In the genomic region with DNA sequence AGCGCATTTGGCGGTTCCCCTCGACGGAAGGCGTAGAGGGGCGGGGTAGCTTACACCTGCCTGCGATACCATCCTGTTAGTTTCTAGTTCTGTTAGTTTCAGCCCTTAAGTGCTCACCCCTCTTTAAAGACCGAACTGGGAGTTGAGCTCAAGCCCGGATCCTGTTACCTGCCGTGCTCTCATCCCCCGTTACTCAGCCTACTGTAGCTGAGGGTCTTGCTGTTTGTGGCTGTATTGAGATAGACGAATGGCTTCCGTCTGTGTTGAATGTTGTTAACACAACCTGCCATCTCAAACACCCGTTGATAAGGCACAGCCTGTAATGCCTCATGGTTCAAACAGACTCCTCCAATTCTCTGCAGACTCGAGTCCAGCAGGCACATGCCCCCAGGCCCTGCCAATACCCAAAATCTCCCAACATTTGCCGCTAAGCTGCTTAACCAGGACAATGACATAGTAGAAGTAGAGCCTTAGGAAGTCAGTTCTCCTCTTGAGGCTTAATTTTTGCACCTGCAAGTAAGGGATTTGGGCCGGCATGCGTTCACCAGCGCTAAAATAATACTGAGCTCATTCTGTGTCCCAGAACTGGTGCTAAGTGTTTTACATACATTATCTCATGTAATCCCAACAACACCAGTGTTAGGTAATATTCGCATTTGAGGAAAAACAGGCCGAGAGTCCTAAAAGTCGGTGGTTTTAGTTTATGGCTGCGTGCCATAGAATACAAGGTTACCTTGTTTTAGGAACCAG, we compare ENCODE assay signal across 8 cellular contexts. TPM values are rescaled to one million over a fixed set of nuclear protein-coding genes. Genes with fewer than 3 reads are reported as not detected.
DNase-seq lines count a peak whose midpoint lies in the region; ATAC-seq, FAIRE-seq and TF ChIP-seq lines count a peak whose summit lies in the region.

No MANE protein-coding gene starts in this region.

- no peaks in the 10 kb centered on the region for H3K9me3 Mint-ChIP-seq in activated T-helper 17 cell treated with anti-CD3 and anti-CD28 coated beads, Interleukin-2, amount 50 U/mL, for 72 hours

- TF ChIP-seq POLR2A in GM12892 (IDR thresholded peaks at IDR 0.05; ENCODE audit: low read depth, low read length) = peak; percentile 17; the same call in 1 of the 2 replicates
- TF ChIP-seq POLR2A in prostate gland (IDR thresholded peaks at IDR 0.05) = no peak

- 5% methylated on average over 23 of the region's 23 CpGs for WGBS in prostate gland

- H3K27me3 ChIP-seq in prostate gland (replicated peaks; ENCODE audit: insufficient read depth) = no peaks in the 10 kb centered on the region

- H3K4me1 ChIP-seq in prostate gland (replicated peaks) = peaks cover 2% of the 10 kb centered on the region

- no peaks in the 10 kb centered on the region for H3K27me3 Mint-ChIP-seq in activated T-helper 17 cell treated with anti-CD3 and anti-CD28 coated beads, Interleukin-2, amount 50 U/mL, for 72 hours

- peak; percentile 43 for ATAC-seq in HG02852 (IDR thresholded peaks at IDR 0.05; ENCODE audit: unreplicated experiment)
- peak; percentile 41 for ATAC-seq in activated T-helper 17 cell treated with anti-CD3 and anti-CD28 coated beads, Interleukin-2, amount 50 U/mL, for 72 hours (replicated peaks)
- peak; percentile 1 for ATAC-seq in Right ventricle myocardium superior (ENCODE audit: poor library complexity)

- no peak for TF ChIP-seq CTCF in prostate gland (IDR thresholded peaks at IDR 0.05)
- no peak for TF ChIP-seq CTCF in GM13976 (IDR thresholded peaks at IDR 0.05; ENCODE audit: borderline replicate concordance, control extremely low read depth, extremely low read depth, insufficient read depth, missing control alignments)

- peak overlapping the region; percentile 100 for H3K27ac ChIP-seq in prostate gland

- intact Hi-C loops in Right ventricle myocardium superior (cut with DNase I) = no loop called here
- intact Hi-C loops in prostate gland (cut with DNase I) = loop anchor here (5.0 kb wide), 1 partner anchor 775 kb away; the partner anchor contains the start of gene GLIS3

- peak overlapping the region; percentile 95 for H3K4me3 Mint-ChIP-seq in activated T-helper 17 cell treated with anti-CD3 and anti-CD28 coated beads, Interleukin-2, amount 50 U/mL, for 72 hours

- no peaks in the 10 kb centered on the region for H3K36me3 ChIP-seq in prostate gland

- FAIRE-seq in GM12892 (lab: Jason Lieb, UNC) = no peak

- DNase-seq in ACHN (peak; percentile 41), GM12892 (ENCODE audit: insufficient read length) (no peak), NCI-H187 (lab: John Stamatoyannopoulos, UW) (peak; percentile 64 to 87), Right ventricle myocardium superior (no peak), prostate gland (ENCODE audit: low spot score) (peak; percentile 17), GM13976 (ENCODE audit: low spot score) (no peak)

- peak overlapping the region; percentile 71 to 93 for H3K4me3 ChIP-seq in prostate gland

- peaks cover 52% of the 10 kb centered on the region for H3K36me3 Mint-ChIP-seq in activated T-helper 17 cell treated with anti-CD3 and anti-CD28 coated beads, Interleukin-2, amount 50 U/mL, for 72 hours (ENCODE audit: low read depth)

- H3K27ac Mint-ChIP-seq in activated T-helper 17 cell treated with anti-CD3 and anti-CD28 coated beads, Interleukin-2, amount 50 U/mL, for 72 hours = peak overlapping the region; percentile 98

- peaks cover 18% of the 10 kb centered on the region for H3K4me1 Mint-ChIP-seq in activated T-helper 17 cell treated with anti-CD3 and anti-CD28 coated beads, Interleukin-2, amount 50 U/mL, for 72 hours

- no peaks in the 10 kb centered on the region for H3K9me3 ChIP-seq in prostate gland

- in situ Hi-C loops in ACHN (cut with HindIII; ENCODE audit: low pct_ligation_motif_present, low pct_unique_long_range_greater_than_20kb, low sequenced_read_pairs) = no loop called here
- in situ Hi-C loops in GM13976 (cut with MboI; ENCODE audit: low sequenced_read_pairs, unreplicated experiment) = no loop called here

RNA-seq across cellular contexts. Expression of gene RFX3, which starts 1.3 kb away (rescaled TPM):
- 7.2 TPM for polyA plus RNA-seq in GM12892 (2012; ENCODE audit: missing spikeins)
- total RNA-seq in activated T-helper 17 cell treated with anti-CD3 and anti-CD28 coated beads, Interleukin-2, amount 50 U/mL, for 72 hours = 10 to 100 TPM in 1 of 2 donors, 1 to 10 TPM in 1; 8.7 to 19.8 TPM
- total RNA-seq in Right ventricle myocardium superior (3.7 TPM), prostate gland (10 to 100 TPM; 10.9 to 15.5 TPM)

Comparison
In these comparisons a context has a peak if more than half of its experiments do, and no peak if none do; other contexts are left out.
1. DNase-seq: peak in ACHN (single experiment), NCI-H187 (2 of 2) and prostate gland (single experiment); none in GM12892 (single experiment), Right ventricle myocardium superior (single experiment) and GM13976 (single experiment).
2. Peak in every context shown above with its lines, with median percentiles within 50 percentile points of each other: ATAC-seq.